ENCODE assay signal across 29 cellular contexts in genomic region chr21:32974653-32975052, GRCh38. TPM values are rescaled to one million over a fixed set of nuclear protein-coding genes. Genes with fewer than 3 reads are reported as not detected.
"Had no signal": no experiment of that assay in that cellular context is flagged by ENCODE, and none has a peak within 500 bp of the region (broad histone marks: within the 10 kb centered on the region; RNA-seq: fewer than 3 reads in every experiment).

No MANE protein-coding gene starts in this region.

- H3K4me1 ChIP-seq: colonic mucosa, esophagus squamous epithelium, gastrocnemius medialis, heart right ventricle, left lung, lower lobe of right lung had no signal

- H3K4me3 ChIP-seq: colonic mucosa, dorsolateral prefrontal cortex, esophagus squamous epithelium, gastrocnemius medialis, heart right ventricle, left lung, lower lobe of right lung had no signal

- ATAC-seq: gastrocnemius medialis, heart right ventricle, left cardiac atrium, left lung, left ventricle myocardium superior, lower lobe of right lung had no signal

- H3K36me3 ChIP-seq: colonic mucosa, esophagus squamous epithelium, gastrocnemius medialis, heart right ventricle, left lung, lower lobe of right lung had no signal

- H3K9me3 ChIP-seq: colonic mucosa, esophagus squamous epithelium, gastrocnemius medialis, heart right ventricle, left lung, lower lobe of right lung had no signal

- H3K27ac ChIP-seq: colonic mucosa, esophagus squamous epithelium, gastrocnemius medialis, heart right ventricle, left lung, lower lobe of right lung had no signal

- DNase-seq: colonic mucosa; cortex of kidney; dermis blood vessel endothelial cell; dorsolateral prefrontal cortex; effector CD4-positive, alpha-beta T cell; effector memory CD4-positive, alpha-beta T cell; esophagus squamous epithelium; foreskin fibroblast; foreskin melanocyte; gastrocnemius medialis; glutamatergic neuron; head of caudate nucleus; heart right ventricle; hippocampal formation; left cardiac atrium; left lung; left ventricle myocardium superior; lower lobe of right lung; mesenchymal stem cell; midbrain had no signal

- H3K27me3 ChIP-seq: colonic mucosa, gastrocnemius medialis had no signal

RNA-seq across cellular contexts. Expression of gene OLIG2, which starts 51.1 kb away (rescaled TPM):
- total RNA-seq: colonic mucosa, dermis blood vessel endothelial cell, endothelial cell of umbilical vein, epithelial cell of proximal tubule, esophagus squamous epithelium, glomerular endothelial cell, heart right ventricle, kidney epithelial cell, left cardiac atrium, left ventricle myocardium superior, lower leg skin, lower lobe of right lung, lung microvascular endothelial cell, mucosa of gallbladder had no signal
- polyA plus RNA-seq: endothelial cell of umbilical vein, esophagus, heart right ventricle, keratinocyte had no signal
